ENCODE assay signal across 1 cellular context in the genomic region with DNA sequence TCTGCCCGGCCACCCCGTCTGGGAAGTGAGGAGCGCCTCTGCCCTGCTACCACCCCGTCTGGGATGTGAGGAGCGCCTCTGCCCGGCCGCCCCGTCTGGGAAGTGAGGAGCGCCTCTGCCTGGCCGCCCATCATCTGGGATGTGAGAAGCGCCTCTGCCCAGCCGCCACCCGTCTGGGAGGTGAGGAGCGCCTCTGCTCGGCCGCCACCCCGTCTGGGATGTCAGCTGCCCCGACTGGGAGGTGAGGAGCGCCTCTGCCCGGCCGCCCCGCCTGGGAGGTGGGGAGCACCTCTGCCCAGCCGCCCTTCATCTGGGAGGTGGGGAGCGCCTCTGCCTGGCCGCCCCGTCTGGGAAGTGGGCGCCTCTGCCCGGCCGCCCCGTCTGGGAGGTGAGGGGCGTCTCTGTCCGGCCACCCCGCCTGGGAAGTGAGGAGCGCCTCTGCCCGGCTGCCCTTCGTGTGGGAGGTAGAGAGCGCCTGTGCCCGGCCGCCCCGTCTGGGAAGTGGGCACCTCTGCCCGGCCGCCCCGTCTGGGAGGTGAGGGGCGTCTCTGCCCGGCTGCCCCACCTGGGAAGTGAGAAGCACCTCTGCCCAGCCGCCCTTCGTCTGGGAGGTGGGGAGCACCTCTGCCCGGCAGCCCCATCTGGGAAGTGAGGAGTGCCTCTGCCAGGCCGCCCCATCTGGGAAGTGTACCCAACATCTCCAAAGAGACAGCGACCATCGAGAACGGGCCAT.
A peak's percentile ranks its signal among the peaks of the same experiment; 100 is the strongest.
DNase-seq lines count a peak whose midpoint lies in the region; FAIRE-seq and TF ChIP-seq lines count a peak whose summit lies in the region.
"Not testable (repeated sequence)": the region's sequence is repeated elsewhere in the genome, so short reads cannot be mapped to it uniquely, and the experiment has no call there.

No MANE protein-coding gene starts in this region.

- peak; percentile 68 for DNase-seq in kidney

- H3K9me3 ChIP-seq in kidney (ENCODE audit: control insufficient read depth in 1 of 2, low read length in 2 of 2) = not testable (repeated sequence)

- not testable (repeated sequence) for H3K36me3 ChIP-seq in kidney (ENCODE audit: control insufficient read depth in 1 of 2, insufficient read depth in 2 of 2, low read length in 2 of 2)

- intact Hi-C loops in kidney (cut with DNase I) = not testable (repeated sequence)

- not testable (repeated sequence) for TF ChIP-seq CTCF in kidney (IDR thresholded peaks at IDR 0.05; ENCODE audit: borderline replicate concordance, extremely low read depth, insufficient read depth)

- FAIRE-seq in kidney (lab: Jason Lieb, UNC) = not testable (repeated sequence)

- not testable (repeated sequence) for H3K27ac ChIP-seq in kidney (ENCODE audit: low read depth in 2 of 2, low read length in 2 of 2)

- H3K4me3 ChIP-seq in kidney (ENCODE audit: low read length in 2 of 2) = not testable (repeated sequence)

- H3K9ac ChIP-seq in kidney (ENCODE audit: low read length in 2 of 2) = not testable (repeated sequence)

- not testable (repeated sequence) for H3K4me1 ChIP-seq in kidney (ENCODE audit: control insufficient read depth in 1 of 2, insufficient read depth in 1 of 2, low read depth in 1 of 2, low read length in 2 of 2)
